Comparison of ENCODE assay signal across 1 cellular context in genomic region chr3:144162042-144162441, GRCh38.
TF ChIP-seq lines count a peak whose summit lies in the region.

No MANE protein-coding gene starts in this region.

TF ChIP-seq in HepG2, 621 proteins besides CTCF, POLR2A, EP300 and RAD21 (continued from another document and continues in another):
- TF ChIP-seq HNRNPL (IDR thresholded peaks at IDR 0.05; ENCODE audit: low read depth, low read length) (no peak), SAP130 (CRISPR knock-in tag; IDR thresholded peaks at IDR 0.05; ENCODE audit: low read depth) (peak; percentile 60), ZNF780A (CRISPR knock-in tag; IDR thresholded peaks at IDR 0.05) (no peak), ZNF460 (CRISPR knock-in tag; IDR thresholded peaks at IDR 0.05; ENCODE audit: borderline replicate concordance) (no peak), MXD1 (CRISPR knock-in tag; IDR thresholded peaks at IDR 0.05) (no peak), ZBTB38 (CRISPR knock-in tag; IDR thresholded peaks at IDR 0.05) (no peak), ZNF83 (CRISPR knock-in tag; IDR thresholded peaks at IDR 0.05; ENCODE audit: borderline replicate concordance) (no peak), ZNF124 (CRISPR knock-in tag; IDR thresholded peaks at IDR 0.05) (no peak), TARDBP (CRISPR knock-in tag; IDR thresholded peaks at IDR 0.05) (no peak), ZFP82 (CRISPR knock-in tag; IDR thresholded peaks at IDR 0.05; ENCODE audit: borderline replicate concordance) (no peak), HIC2 (CRISPR knock-in tag; IDR thresholded peaks at IDR 0.05; ENCODE audit: low read depth) (no peak), ATF6 (CRISPR knock-in tag; conservative IDR thresholded peaks at IDR 0.05) (no peak), SPEN (CRISPR knock-in tag; IDR thresholded peaks at IDR 0.05; ENCODE audit: low read depth) (no peak), ZNF670 (CRISPR knock-in tag; IDR thresholded peaks at IDR 0.05; ENCODE audit: borderline replicate concordance) (no peak), HOXA7 (CRISPR knock-in tag; IDR thresholded peaks at IDR 0.05) (no peak), JUND (CRISPR knock-in tag; IDR thresholded peaks at IDR 0.05) (no peak), MBD4 (IDR thresholded peaks at IDR 0.05; ENCODE audit: borderline replicate concordance, low read length) (no peak; the same call in 1 of the 2 replicates), ZBTB7B (CRISPR knock-in tag; IDR thresholded peaks at IDR 0.05) (no peak), SCMH1 (CRISPR knock-in tag; IDR thresholded peaks at IDR 0.05; ENCODE audit: borderline replicate concordance) (no peak), ZNF619 (CRISPR knock-in tag; IDR thresholded peaks at IDR 0.05) (no peak), DRAP1 (CRISPR knock-in tag; IDR thresholded peaks at IDR 0.05) (no peak), ZBTB10 (CRISPR knock-in tag; IDR thresholded peaks at IDR 0.05; ENCODE audit: borderline replicate concordance) (no peak), ZSCAN12 (CRISPR knock-in tag; IDR thresholded peaks at IDR 0.05) (no peak), ZHX1 (CRISPR knock-in tag; IDR thresholded peaks at IDR 0.05; ENCODE audit: low read depth) (no peak), HOXD1 (CRISPR knock-in tag; IDR thresholded peaks at IDR 0.05) (no peak), ZNF569 (CRISPR knock-in tag; IDR thresholded peaks at IDR 0.05; ENCODE audit: borderline replicate concordance) (no peak), KLF15 (CRISPR knock-in tag; IDR thresholded peaks at IDR 0.05; ENCODE audit: borderline replicate concordance) (no peak), TRAFD1 (CRISPR knock-in tag; IDR thresholded peaks at IDR 0.05; ENCODE audit: borderline replicate concordance) (no peak), ARHGAP35 (CRISPR knock-in tag; IDR thresholded peaks at IDR 0.05; ENCODE audit: borderline replicate concordance) (no peak), MEF2D (CRISPR knock-in tag; IDR thresholded peaks at IDR 0.05) (peak; percentile 64), NCOA2 (CRISPR knock-in tag; IDR thresholded peaks at IDR 0.05) (peak; percentile 54; the same call in 1 of the 2 replicates), TBL1XR1 (IDR thresholded peaks at IDR 0.05; ENCODE audit: borderline replicate concordance, low read length, partially characterized antibody) (peak; percentile 69), ZMAT5 (CRISPR knock-in tag; IDR thresholded peaks at IDR 0.05; ENCODE audit: borderline replicate concordance, low read depth) (no peak), TOE1 (CRISPR knock-in tag; IDR thresholded peaks at IDR 0.05) (no peak), TFDP1 (CRISPR knock-in tag; IDR thresholded peaks at IDR 0.05; ENCODE audit: borderline replicate concordance) (no peak), ZNF652 (CRISPR knock-in tag; IDR thresholded peaks at IDR 0.05; ENCODE audit: borderline replicate concordance, low read depth) (peak; percentile 13; the same call in 1 of the 2 replicates), ZNF44 (CRISPR knock-in tag; IDR thresholded peaks at IDR 0.05) (no peak), BATF2 (CRISPR knock-in tag; IDR thresholded peaks at IDR 0.05) (no peak), POLR2AphosphoS5 (IDR thresholded peaks at IDR 0.05; ENCODE audit: low read depth, low read length) (no peak), BRF2 (CRISPR knock-in tag; IDR thresholded peaks at IDR 0.05) (no peak), FOXC1 (CRISPR knock-in tag; IDR thresholded peaks at IDR 0.05; ENCODE audit: borderline replicate concordance) (no peak), SNRNP70 (IDR thresholded peaks at IDR 0.05; ENCODE audit: low read depth, low read length) (no peak), ZNF264 (CRISPR knock-in tag; IDR thresholded peaks at IDR 0.05) (no peak), RBM39 (IDR thresholded peaks at IDR 0.05; ENCODE audit: low read depth, low read length, poor library complexity, severe bottlenecking) (no peak)
